In the genomic region with DNA sequence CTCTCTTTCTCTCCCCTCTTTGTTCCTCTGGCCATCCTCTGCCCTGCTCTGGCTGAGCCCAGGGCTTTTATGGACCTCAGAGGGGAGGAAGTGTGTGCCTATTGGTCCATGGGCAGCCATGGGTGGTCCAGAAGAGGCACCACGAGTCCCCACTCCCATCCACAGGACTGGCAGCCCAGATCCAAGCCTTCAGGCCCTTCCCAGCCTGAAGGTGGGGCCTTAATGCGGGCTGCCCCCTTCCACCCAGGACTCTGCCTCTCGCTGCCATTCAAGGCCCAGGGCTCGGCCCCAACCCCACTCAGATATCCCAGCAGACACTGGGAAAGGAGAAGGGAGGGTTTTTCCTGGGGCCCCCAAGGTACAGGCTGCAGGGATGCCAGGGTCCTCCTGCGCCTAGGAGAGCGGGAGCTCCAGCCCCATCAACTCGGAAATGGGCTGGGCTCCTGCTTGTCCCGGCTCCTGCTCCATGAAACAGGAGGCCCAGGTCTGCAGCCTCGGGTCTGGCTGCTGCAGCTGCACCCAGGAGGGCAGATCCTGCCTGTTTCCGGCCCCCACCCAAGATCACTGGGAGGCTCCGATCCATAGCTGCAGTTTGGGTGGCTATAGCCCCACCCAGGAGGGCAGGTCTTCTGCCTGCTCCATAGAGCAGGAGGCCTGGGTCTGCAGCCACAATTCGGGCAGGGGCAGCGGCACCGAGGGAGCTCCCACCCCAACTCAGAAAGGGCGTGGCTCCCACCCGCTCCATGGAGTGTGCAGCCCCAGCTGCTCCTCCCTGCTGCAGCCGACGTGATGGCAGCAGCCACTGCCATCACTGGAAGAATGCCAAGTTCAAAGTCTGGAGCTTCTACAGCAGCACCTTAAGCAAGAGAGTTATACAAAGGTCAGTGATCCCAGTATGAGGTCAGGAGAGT, we compare ENCODE assay signal across 15 cellular contexts.
DNase-seq lines count a peak whose midpoint lies in the region; ATAC-seq and TF ChIP-seq lines count a peak whose summit lies in the region.
"Had no signal": no experiment of that assay in that cellular context is flagged by ENCODE, and none has a peak within 500 bp of the region (broad histone marks: within the 10 kb centered on the region; RNA-seq: fewer than 3 reads in every experiment).

No MANE protein-coding gene starts in this region.

- no peak overlapping the region for H3K4me2 ChIP-seq in mammary epithelial cell (ENCODE audit: insufficient read depth, low read depth, low read length)

- H3K27me3 ChIP-seq in mammary epithelial cell (ENCODE audit: insufficient read depth, low read length) = no peaks in the 10 kb centered on the region
- H3K27me3 ChIP-seq in rectal smooth muscle tissue (ENCODE audit: control insufficient read depth, insufficient read depth, low read length) = no peaks in the 10 kb centered on the region
- H3K27me3 ChIP-seq: right atrium auricular region had no signal

- dilution Hi-C loops in mammary epithelial cell (cut with HindIII; ENCODE audit: low sequenced_read_pairs) = no loop called here

- H3K36me3 ChIP-seq in mammary epithelial cell (ENCODE audit: insufficient read depth, low read length) (no peaks in the 10 kb centered on the region), rectal smooth muscle tissue (ENCODE audit: control insufficient read depth, insufficient read depth, low read length) (no peaks in the 10 kb centered on the region)
- H3K36me3 ChIP-seq: left ventricle myocardium inferior, right atrium auricular region, SJSA1 had no signal

- no peaks in the 10 kb centered on the region for H4K20me1 ChIP-seq in mammary epithelial cell (ENCODE audit: insufficient read depth, low read length)

- no peak overlapping the region for H3K4me3 ChIP-seq in mammary epithelial cell (replicated peaks in 1 of 3; ENCODE audit: insufficient read depth in 1 of 3, low read depth in 2 of 3, low read length in 3 of 3)
- peak overlapping the region; percentile 27 for H3K4me3 ChIP-seq in rectal smooth muscle tissue (ENCODE audit: low read length)
- H3K4me3 ChIP-seq: left ventricle myocardium inferior, right atrium auricular region, SJSA1 had no signal

- CTCF ChIA-PET in mammary epithelial cell (lab: Charles Lee; ENCODE audit: low non-redundant PET) = interaction anchor here (1.6 kb wide), 1 partner anchor 10 kb away, joined by 8 read pairs; no protein-coding TSS in a partner anchor

- H3K27ac ChIP-seq in mammary epithelial cell (ENCODE audit: insufficient read depth, low read depth, low read length) (no peak overlapping the region), rectal smooth muscle tissue (ENCODE audit: low read depth, low read length) (no peak overlapping the region)
- H3K27ac ChIP-seq: left ventricle myocardium inferior, right atrium auricular region, SJSA1 had no signal

- peak; percentile 39 for DNase-seq in NCI-H1436 (lab: John Stamatoyannopoulos, UW)
- no peak for DNase-seq in NCI-H1436 treated with DMSO at 0.1 percent for 48 hours (lab: John Stamatoyannopoulos, UW)
- peak; percentile 82 for DNase-seq in NCI-H2171 treated with DMSO at 0.1 percent for 48 hours (lab: John Stamatoyannopoulos, UW)
- DNase-seq in mammary epithelial cell = no peak
- no peak for DNase-seq in iPS-NIHi7 (ENCODE audit: extremely low spot score)
- no peak for DNase-seq in activated effector memory CD4-positive, alpha-beta T cell treated with anti-CD3 and anti-CD28 coated beads, Interleukin-2, amount 50 U/mL, for 16 hours
- DNase-seq: activated CD8-positive, alpha-beta memory T cell treated with anti-CD3 and anti-CD28 coated beads for 24 hours; activated effector memory CD4-positive, alpha-beta T cell treated with Interleukin-2 at 50 U/mL for 16 hours; CD4-positive, alpha-beta T cell; GF-D8; left ventricle myocardium inferior had no signal

- intact Hi-C loops in mammary epithelial cell (cut with micrococcal nuclease) = no loop called here

- ATAC-seq in HG02852 (IDR thresholded peaks at IDR 0.05; ENCODE audit: unreplicated experiment) = no peak

- H3K9ac ChIP-seq in mammary epithelial cell (ENCODE audit: insufficient read depth, low read length) (no peak overlapping the region), rectal smooth muscle tissue (ENCODE audit: low read length) (no peak overlapping the region)

- TF ChIP-seq CTCF in mammary epithelial cell (conservative IDR thresholded peaks at IDR 0.05 in 1 of 2, IDR thresholded peaks at IDR 0.05 in 1 of 2; ENCODE audit: extremely low read depth in 1 of 2, insufficient read depth in 1 of 2, low read depth in 1 of 2, low read length in 2 of 2) = no peak

- in situ Hi-C loops in mammary epithelial cell (cut with MboI; ENCODE audit: low sequenced_read_pairs in 2 of 2) = loop anchor here in 1 of 2 donors (25.0 kb wide), 2 partner anchors 171 to 596 kb away; no protein-coding TSS in a partner anchor

- no peaks in the 10 kb centered on the region for H3K9me3 ChIP-seq in mammary epithelial cell (replicated peaks; ENCODE audit: insufficient read depth, low read length)
- H3K9me3 ChIP-seq: left ventricle myocardium inferior, right atrium auricular region, SJSA1 had no signal

- WGBS in mammary epithelial cell (ENCODE audit: low coverage, missing lambda C conversion rate) = 76% methylated on average over 12 of the region's 18 CpGs

- peak overlapping the region; percentile 53 for H2AFZ ChIP-seq in mammary epithelial cell (ENCODE audit: low read depth, low read length)

- H3K4me1 ChIP-seq in mammary epithelial cell (ENCODE audit: insufficient read depth, low read length) (peaks cover 34% of the 10 kb centered on the region), rectal smooth muscle tissue (ENCODE audit: control insufficient read depth, insufficient read depth, low read length) (no peaks in the 10 kb centered on the region)
- H3K4me1 ChIP-seq: left ventricle myocardium inferior, right atrium auricular region, SJSA1 had no signal

- BruUV-seq in mammary epithelial cell (replicated peaks; lab: Mats Ljungman, UMichigan) = no TSS peak

- no peaks in the 10 kb centered on the region for H3K79me2 ChIP-seq in mammary epithelial cell (ENCODE audit: insufficient read depth, low read length)

Comparison
In these comparisons a context has a peak if more than half of its experiments do, and no peak if none do; other contexts are left out.
1. DNase-seq: peak in NCI-H1436 (single experiment) and NCI-H2171 treated with DMSO at 0.1 percent for 48 hours (single experiment); none in NCI-H1436 treated with DMSO at 0.1 percent for 48 hours (single experiment), mammary epithelial cell (single experiment), iPS-NIHi7 (single experiment) and activated effector memory CD4-positive, alpha-beta T cell treated with anti-CD3 and anti-CD28 coated beads, Interleukin-2, amount 50 U/mL, for 16 hours (single experiment).